15 cellular contexts compared by ENCODE assay signal in genomic region chr9:134306583-134307222, GRCh38. TPM values are rescaled to one million over a fixed set of nuclear protein-coding genes. Genes with fewer than 3 reads are reported as not detected.
A peak's percentile ranks its signal among the peaks of the same experiment; 100 is the strongest.
DNase-seq lines count a peak whose midpoint lies in the region; ATAC-seq and TF ChIP-seq lines count a peak whose summit lies in the region.
"Had no signal": no experiment of that assay in that cellular context is flagged by ENCODE, and none has a peak within 500 bp of the region (broad histone marks: within the 10 kb centered on the region; RNA-seq: fewer than 3 reads in every experiment).

No MANE protein-coding gene starts in this region.

- no peak for ATAC-seq in HG02884 (IDR thresholded peaks at IDR 0.05; ENCODE audit: unreplicated experiment)
- no peak for ATAC-seq in T-helper 17 cell
- ATAC-seq: CD8-positive, alpha-beta T cell had no signal

- H3K36me3 Mint-ChIP-seq in CD14-positive monocyte (no peaks in the 10 kb centered on the region), type B pancreatic cell (no peaks in the 10 kb centered on the region), T-helper 17 cell (ENCODE audit: low read depth) (no peaks in the 10 kb centered on the region)
- H3K36me3 Mint-ChIP-seq: CD8-positive, alpha-beta T cell had no signal

- H3K9me3 ChIP-seq in SJCRH30 (replicated peaks) (peaks cover 7% of the 10 kb centered on the region; the same call in 1 of the 2 replicates), T-helper 17 cell (ENCODE audit: control insufficient read depth, low read length, poor library complexity, severe bottlenecking) (no peaks in the 10 kb centered on the region)

- H3K9me3 Mint-ChIP-seq in CD14-positive monocyte = peaks cover 0 to 4% (median 0%) of the 10 kb centered on the region in 7 donors
- no peaks in the 10 kb centered on the region for H3K9me3 Mint-ChIP-seq in type B pancreatic cell
- H3K9me3 Mint-ChIP-seq: CD8-positive, alpha-beta T cell had no signal

- H3K27ac Mint-ChIP-seq in CD14-positive monocyte (no peak overlapping the region), type B pancreatic cell (no peak overlapping the region), T-helper 17 cell (no peak overlapping the region)
- H3K27ac Mint-ChIP-seq: CD8-positive, alpha-beta T cell had no signal

- H3K4me3 ChIP-seq in SJCRH30 (no peak overlapping the region), foreskin fibroblast (ENCODE audit: low read depth in 1 of 2, low read length in 2 of 2) (no peak overlapping the region)

- no peaks in the 10 kb centered on the region for H3K4me1 Mint-ChIP-seq in CD14-positive monocyte
- H3K4me1 Mint-ChIP-seq in type B pancreatic cell (ENCODE audit: unreplicated experiment) = peaks cover 8% of the 10 kb centered on the region
- H3K4me1 Mint-ChIP-seq in T-helper 17 cell = peaks cover 2% of the 10 kb centered on the region

- H3K36me3 ChIP-seq in SJCRH30 = no peaks in the 10 kb centered on the region; the same call in 1 of the 2 replicates

- intact Hi-C loops in CD14-positive monocyte (cut with micrococcal nuclease) = loop anchor here in 1 of 2 donors (10.0 kb wide), 1 partner anchor 112 kb away; no protein-coding TSS in a partner anchor
- intact Hi-C loops in posterior vena cava (cut with DNase I) = no loop called here

- peak overlapping the region; percentile 29; the same call in 1 of the 2 replicates for H3K27ac ChIP-seq in SJCRH30
- H3K27ac ChIP-seq: HL-60 had no signal

- no peak for TF ChIP-seq CTCF in CD14-positive monocyte (IDR thresholded peaks at IDR 0.05)
- no peak for TF ChIP-seq CTCF in type B pancreatic cell (conservative IDR thresholded peaks at IDR 0.05)
- no peak for TF ChIP-seq CTCF in foreskin fibroblast (IDR thresholded peaks at IDR 0.05; ENCODE audit: low read depth, low read length)

- no peak overlapping the region for H3K4me3 Mint-ChIP-seq in CD14-positive monocyte
- no peak overlapping the region for H3K4me3 Mint-ChIP-seq in type B pancreatic cell
- H3K4me3 Mint-ChIP-seq in T-helper 17 cell = no peak overlapping the region
- H3K4me3 Mint-ChIP-seq: CD8-positive, alpha-beta T cell had no signal

- H3K27me3 Mint-ChIP-seq in CD14-positive monocyte (ENCODE audit: low read depth in 3 of 3) (peaks cover 3 to 11% (median 9%) of the 10 kb centered on the region in 3 donors), type B pancreatic cell (no peaks in the 10 kb centered on the region), T-helper 17 cell (peaks cover 2% of the 10 kb centered on the region)

- DNase-seq in CD14-positive monocyte (ENCODE audit: low spot score) (peak; percentile 29), SJCRH30 (peak; percentile 72 to 76), islet precursor cell (peak; percentile 40), posterior vena cava (ENCODE audit: low spot score) (peak; percentile 53), type B pancreatic cell (ENCODE audit: extremely low spot score, unreplicated experiment) (no peak), T-helper 17 cell (no peak), foreskin fibroblast (no peak)
- DNase-seq: AML-193, KBM-7, NCI-H1092, NCI-H187, NCI-H510A treated with DMSO at 0.1 percent for 48 hours had no signal

- peaks cover 9% of the 10 kb centered on the region; the same call in 1 of the 2 replicates for H3K4me1 ChIP-seq in SJCRH30

- H3K27me3 ChIP-seq in SJCRH30 = peaks cover 2% of the 10 kb centered on the region; the same call in 1 of the 2 replicates

RNA-seq across cellular contexts. Expression of gene RXRA, which starts 19.6 kb away (rescaled TPM):
- 10 to 100 TPM; 15.8 to 23.2 TPM for polyA plus RNA-seq in CD14-positive monocyte
- total RNA-seq in SJCRH30 (2014; rRNA removed; shearing (Covaris generic)) = 37.0 and 39.1 TPM in 2 replicates
- total RNA-seq in posterior vena cava (10 to 100 TPM; 41.5 to 44.7 TPM), type B pancreatic cell (ENCODE audit: low replicate concordance) (66.9 and 127 TPM in 2 replicates), T-helper 17 cell (10 to 100 TPM in 1 of 2 donors, 1 to 10 TPM in 1; 7.5 to 10.6 TPM)

Comparison
In these comparisons a context has a peak if more than half of its experiments do, and no peak if none do; other contexts are left out.
1. DNase-seq: peak in CD14-positive monocyte (single experiment), SJCRH30 (2 of 2), islet precursor cell (single experiment) and posterior vena cava (single experiment); none in type B pancreatic cell (single experiment), T-helper 17 cell (0 of 3) and foreskin fibroblast (0 of 2).